In the genomic region with DNA sequence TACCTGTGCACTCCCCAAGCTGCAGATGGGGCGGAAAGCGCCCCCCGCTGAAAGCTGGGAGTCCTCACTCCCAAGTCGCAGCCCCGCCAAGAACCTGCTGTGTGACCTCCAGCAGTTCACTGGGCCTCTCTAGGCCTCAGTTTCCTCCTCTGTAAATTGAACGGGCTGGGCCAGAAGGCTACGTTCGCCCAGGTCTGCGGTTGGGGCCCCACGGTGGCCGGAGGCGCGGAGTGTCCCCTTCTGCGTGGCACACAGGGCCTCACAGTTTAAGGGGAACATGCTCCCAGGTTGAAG, we compare ENCODE assay signal across 1 cellular context.
TF ChIP-seq lines count a peak whose summit lies in the region.

No MANE protein-coding gene starts in this region.

TF ChIP-seq in GM12878, 131 proteins besides CTCF, POLR2A, EP300 and RAD21:
- TF ChIP-seq NBN (IDR thresholded peaks at IDR 0.05), result 0 out of 2 replicates have a peak, but pooled peaks have one; percentile 56
- TF ChIP-seq, protein P1, sequence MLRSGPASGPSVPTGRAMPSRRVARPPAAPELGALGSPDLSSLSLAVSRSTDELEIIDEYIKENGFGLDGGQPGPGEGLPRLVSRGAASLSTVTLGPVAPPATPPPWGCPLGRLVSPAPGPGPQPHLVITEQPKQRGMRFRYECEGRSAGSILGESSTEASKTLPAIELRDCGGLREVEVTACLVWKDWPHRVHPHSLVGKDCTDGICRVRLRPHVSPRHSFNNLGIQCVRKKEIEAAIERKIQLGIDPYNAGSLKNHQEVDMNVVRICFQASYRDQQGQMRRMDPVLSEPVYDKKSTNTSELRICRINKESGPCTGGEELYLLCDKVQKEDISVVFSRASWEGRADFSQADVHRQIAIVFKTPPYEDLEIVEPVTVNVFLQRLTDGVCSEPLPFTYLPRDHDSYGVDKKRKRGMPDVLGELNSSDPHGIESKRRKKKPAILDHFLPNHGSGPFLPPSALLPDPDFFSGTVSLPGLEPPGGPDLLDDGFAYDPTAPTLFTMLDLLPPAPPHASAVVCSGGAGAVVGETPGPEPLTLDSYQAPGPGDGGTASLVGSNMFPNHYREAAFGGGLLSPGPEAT (IDR thresholded peaks at IDR 0.05; ENCODE audit: low read depth), result 0 out of 2 replicates have a peak, but pooled peaks have one; percentile 26
- TF ChIP-seq RUNX3 (IDR thresholded peaks at IDR 0.05; ENCODE audit: low read length), result peak; percentile 36; the same call in 1 of the 2 replicates
- peak; percentile 13; the same call in 1 of the 2 replicates for TF ChIP-seq BACH1 (IDR thresholded peaks at IDR 0.05; ENCODE audit: borderline replicate concordance)
- no peak for TF ChIP-seq TARDBP (IDR thresholded peaks at IDR 0.05; ENCODE audit: borderline replicate concordance)
